ENCODE assay signal across 18 cellular contexts in genomic region chr2:138722316-138722715, GRCh38. TPM values are rescaled to one million over a fixed set of nuclear protein-coding genes. Genes with fewer than 3 reads are reported as not detected.
DNase-seq lines count a peak whose midpoint lies in the region; ATAC-seq and TF ChIP-seq lines count a peak whose summit lies in the region.
"Had no signal": no experiment of that assay in that cellular context is flagged by ENCODE, and none has a peak within 500 bp of the region (broad histone marks: within the 10 kb centered on the region; RNA-seq: fewer than 3 reads in every experiment).

No MANE protein-coding gene starts in this region.

- H3K4me3 ChIP-seq in LNCaP clone FGC (ENCODE audit: low read depth, low read length): no peak overlapping the region
- no peak overlapping the region for H3K4me3 ChIP-seq in epithelial cell of proximal tubule (ENCODE audit: low read depth, low read length)
- no peak overlapping the region for H3K4me3 ChIP-seq in mucosa of descending colon
- no peak overlapping the region for H3K4me3 ChIP-seq in MM.1S (ENCODE audit: low read length)
- H3K4me3 ChIP-seq: cardiac muscle cell had no signal

- H4K20me1 ChIP-seq in MM.1S (ENCODE audit: insufficient read depth, low read length): no peaks in the 10 kb centered on the region

- peak; percentile 38 for DNase-seq in ACHN
- DNase-seq in LNCaP clone FGC (ENCODE audit: low read depth): peak; percentile 46
- DNase-seq in epithelial cell of proximal tubule (ENCODE audit: low read depth): no peak
- peak in 2 of 3 donors; percentile 15 to 28 for DNase-seq in mucosa of descending colon
- no peak for DNase-seq in DMS153 treated with DMSO at 0.1 percent for 48 hours (lab: John Stamatoyannopoulos, UW; ENCODE audit: unreplicated experiment)
- DNase-seq in SIG-M5 treated with dmso at 0.1 percent for 504 hours (lab: John Stamatoyannopoulos, UW; ENCODE audit: unreplicated experiment): no peak
- DNase-seq in MM.1S: no peak
- DNase-seq: activated CD4-positive, alpha-beta memory T cell treated with anti-CD3 and anti-CD28 coated beads, Interleukin-2, amount 10 ng/mL, durations not matched to agents 7 days and 5 days; activated naive CD8-positive, alpha-beta T cell treated with anti-CD3 and anti-CD28 coated beads, Interleukin-2, amount 10 ng/mL, durations not matched to agents 7 days and 5 days; activated T-cell treated with anti-CD3 and anti-CD28 coated beads, Interleukin-2, amount 50 U/mL, for 48 hours; NCI-H2029; NCI-H524 treated with DMSO at 0.1 percent for 48 hours; stimulated activated CD4-positive, alpha-beta T cell treated with anti-CD3 and anti-CD28 coated beads, Interleukin-12 subunit alpha, Interleukin-12 subunit beta, amount 100 ng/mL, for 4 hours; stimulated activated naive CD4-positive, alpha-beta T cell treated with Interleukin-2 at 50 U/mL for 16 hours had no signal

- no peaks in the 10 kb centered on the region for H3K79me2 ChIP-seq in MM.1S (ENCODE audit: low read length)

- intact Hi-C loops in mucosa of descending colon (cut with DNase I, micrococcal nuclease): no loop called here

- no peaks in the 10 kb centered on the region for H3K27me3 ChIP-seq in MM.1S (replicated peaks; ENCODE audit: insufficient read depth, low read length)
- H3K27me3 ChIP-seq: cardiac muscle cell had no signal

- H3K36me3 ChIP-seq in mucosa of descending colon (ENCODE audit: low read depth) (no peaks in the 10 kb centered on the region), MM.1S (replicated peaks; ENCODE audit: insufficient read depth, low read length) (no peaks in the 10 kb centered on the region)
- H3K36me3 ChIP-seq: cardiac muscle cell had no signal

- no peaks in the 10 kb centered on the region for H3K9me2 ChIP-seq in MM.1S (replicated peaks; ENCODE audit: insufficient read depth, low read length)

- in situ Hi-C loops in ACHN (cut with HindIII; ENCODE audit: low pct_ligation_motif_present, low pct_unique_long_range_greater_than_20kb, low sequenced_read_pairs): no loop called here

- ATAC-seq in mucosa of descending colon (no peak), GM21367 (IDR thresholded peaks at IDR 0.05; ENCODE audit: unreplicated experiment) (no peak)
- ATAC-seq: left colon had no signal

- H3K4me1 ChIP-seq in mucosa of descending colon (ENCODE audit: low read depth): no peaks in the 10 kb centered on the region
- H3K4me1 ChIP-seq in MM.1S (ENCODE audit: low read length): no peaks in the 10 kb centered on the region

- no peak for TF ChIP-seq CTCF in LNCaP clone FGC (IDR thresholded peaks at IDR 0.05; ENCODE audit: control insufficient read depth, extremely low read depth, insufficient read depth)
- TF ChIP-seq CTCF in epithelial cell of proximal tubule (conservative IDR thresholded peaks at IDR 0.05; ENCODE audit: low read depth, low read length): peak; percentile 23
- no peak for TF ChIP-seq CTCF in mucosa of descending colon (IDR thresholded peaks at IDR 0.05)
- TF ChIP-seq CTCF in MM.1S (IDR thresholded peaks at IDR 0.05; ENCODE audit: low read length): no peak

- no peak overlapping the region for H3K4me2 ChIP-seq in MM.1S (ENCODE audit: low read depth, low read length)

- no peaks in the 10 kb centered on the region for H3K9me3 ChIP-seq in mucosa of descending colon
- H3K9me3 ChIP-seq in MM.1S (replicated peaks; ENCODE audit: insufficient read depth, low read length): no peaks in the 10 kb centered on the region

- H3K27ac ChIP-seq in MM.1S (ENCODE audit: low read length): no peak overlapping the region
- H3K27ac ChIP-seq: cardiac muscle cell had no signal

- no peak overlapping the region for H3K9ac ChIP-seq in MM.1S (ENCODE audit: low read length)

- H3F3A ChIP-seq in MM.1S (ENCODE audit: insufficient read depth, low read length): no peaks in the 10 kb centered on the region

- no peak overlapping the region for H2AFZ ChIP-seq in MM.1S (ENCODE audit: low read length)

RNA-seq across cellular contexts. Expression of gene NXPH2, which starts 57.9 kb away (rescaled TPM):
- 0.12 and 2.0 TPM in 2 replicates for total RNA-seq in epithelial cell of proximal tubule
- total RNA-seq in mucosa of descending colon: under 1 TPM in 1 of 3 donors, not detected in 2; 0.38 TPM
- total RNA-seq: activated CD4-positive, alpha-beta memory T cell treated with anti-CD3 and anti-CD28 coated beads, Interleukin-2, amount 10 ng/mL, durations not matched to agents 7 days and 5 days; activated naive CD8-positive, alpha-beta T cell treated with anti-CD3 and anti-CD28 coated beads, Interleukin-2, amount 10 ng/mL, durations not matched to agents 7 days and 5 days; left colon; ureter had no signal

Comparison
In these comparisons a context has a peak if more than half of its experiments do, and no peak if none do; other contexts are left out.
1. DNase-seq: peak in ACHN (single experiment), LNCaP clone FGC (single experiment) and mucosa of descending colon (2 of 3); none in epithelial cell of proximal tubule (single experiment), DMS153 treated with DMSO at 0.1 percent for 48 hours (single experiment), SIG-M5 treated with dmso at 0.1 percent for 504 hours (single experiment) and MM.1S (single experiment).